1 cellular context compared by ENCODE assay signal in genomic region chr14:55212611-55213010, GRCh38.
TF ChIP-seq lines count a peak whose summit lies in the region.

No MANE protein-coding gene starts in this region.

TF ChIP-seq in SK-N-SH, 30 proteins besides CTCF, POLR2A, EP300 and RAD21:
- TF ChIP-seq REST (IDR thresholded peaks at IDR 0.05; ENCODE audit: low read depth, low read length) (no peak), MXI1 (IDR thresholded peaks at IDR 0.05; ENCODE audit: low read depth, low read length) (no peak), TCF12 (IDR thresholded peaks at IDR 0.05) (no peak), EZH2phosphoT487 (IDR thresholded peaks at IDR 0.05; ENCODE audit: borderline replicate concordance, low read depth) (no peak), IRF3 (IDR thresholded peaks at IDR 0.05; ENCODE audit: low read depth, low read length) (no peak), MEF2A (IDR thresholded peaks at IDR 0.05; ENCODE audit: borderline replicate concordance, low read depth) (no peak), FOSL2 (IDR thresholded peaks at IDR 0.05; ENCODE audit: borderline replicate concordance, low read depth) (no peak), GATA2 (CRISPR knock-in tag; IDR thresholded peaks at IDR 0.05) (no peak), SIN3A (IDR thresholded peaks at IDR 0.05; ENCODE audit: borderline replicate concordance, low read depth, low read length) (no peak), TEAD4 (IDR thresholded peaks at IDR 0.05; ENCODE audit: borderline replicate concordance, insufficient read depth) (no peak), RXRA (IDR thresholded peaks at IDR 0.05; ENCODE audit: borderline replicate concordance, low read depth) (no peak), MAX (IDR thresholded peaks at IDR 0.05; ENCODE audit: low read depth) (no peak), FOXJ3 (CRISPR knock-in tag; IDR thresholded peaks at IDR 0.05) (no peak), JUND (IDR thresholded peaks at IDR 0.05) (no peak), TAF1 (IDR thresholded peaks at IDR 0.05; ENCODE audit: borderline replicate concordance, low read depth, low read length) (no peak)
